34 cellular contexts compared by ENCODE assay signal in the genomic region with DNA sequence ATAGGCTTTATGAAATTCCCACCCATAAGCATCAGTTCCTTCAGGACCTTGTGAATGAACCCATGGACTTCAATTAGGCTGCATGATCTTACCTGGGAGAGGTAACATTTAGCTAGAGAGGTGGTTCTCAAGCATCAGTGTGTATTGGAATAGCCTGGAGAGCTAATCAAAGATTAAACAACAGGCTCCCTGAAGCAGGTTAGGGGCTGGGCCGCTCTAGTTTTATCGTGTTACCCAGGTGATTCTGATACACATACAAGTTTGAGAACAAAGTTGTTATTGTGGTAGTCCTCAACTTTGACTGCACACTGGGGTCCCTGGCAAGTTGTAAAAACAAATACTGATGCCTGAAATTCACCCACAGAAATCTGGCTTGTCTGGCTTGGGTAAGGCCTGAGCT. TPM values are rescaled to one million over a fixed set of nuclear protein-coding genes. Genes with fewer than 3 reads are reported as not detected.
"Had no signal": no experiment of that assay in that cellular context is flagged by ENCODE, and none has a peak within 500 bp of the region (broad histone marks: within the 10 kb centered on the region; RNA-seq: fewer than 3 reads in every experiment).

No MANE protein-coding gene starts in this region.

- H3K4me1 Mint-ChIP-seq: activated CD4-positive, alpha-beta T cell treated with anti-CD3 and anti-CD28 coated beads for 36 hours; activated naive CD4-positive, alpha-beta T cell treated with anti-CD3 and anti-CD28 coated beads, Interleukin-2, amount 50 U/mL, for 24 hours had no signal

- H3K4me1 ChIP-seq: adrenal gland, breast epithelium, colonic mucosa, esophagus squamous epithelium had no signal

- H3K27me3 ChIP-seq: adrenal gland, breast epithelium, cardiac muscle cell, colonic mucosa, esophagus squamous epithelium had no signal

- FAIRE-seq: endometrium, endothelial cell of umbilical vein, frontal cortex had no signal

- DNase-seq: activated CD4-positive, alpha-beta memory T cell treated with anti-CD3 and anti-CD28 coated beads for 36 hours; activated CD4-positive, alpha-beta T cell treated with anti-CD3 and anti-CD28 coated beads for 36 hours; activated CD4-positive, alpha-beta T cell treated with anti-CD3 and anti-CD28 coated beads, Interleukin-2, amount 10 ng/mL, durations not matched to agents 24 days and 14 days; activated CD4-positive, CD25-positive, alpha-beta regulatory T cell; activated CD4-positive, CD25-positive, alpha-beta regulatory T cell treated with anti-CD3 and anti-CD28 coated beads, Interleukin-2, amount 50 U/mL, for 72 hours; activated CD8-positive, alpha-beta memory T cell treated with anti-CD3 and anti-CD28 coated beads, Interleukin-2, amount 10 ng/mL, durations not matched to agents 7 days and 5 days; activated CD8-positive, alpha-beta memory T cell treated with anti-CD3 and anti-CD28 coated beads, Interleukin-2, amount 50 U/mL, for 4 hours; activated CD8-positive, alpha-beta T cell treated with anti-CD3 and anti-CD28 coated beads, Interleukin-2, amount 10 ng/mL, durations not matched to agents 7 days and 5 days; activated effector memory CD4-positive, alpha-beta T cell treated with anti-CD3 and anti-CD28 coated beads, Interleukin-2, amount 50 U/mL, for 16 hours; activated naive CD4-positive, alpha-beta T cell treated with anti-CD3 and anti-CD28 coated beads for 36 hours; activated naive CD8-positive, alpha-beta T cell treated with anti-CD3 and anti-CD28 coated beads for 36 hours; activated naive CD8-positive, alpha-beta T cell treated with anti-CD3 and anti-CD28 coated beads, Interleukin-2, amount 50 U/mL, for 24 hours; activated T-cell treated with anti-CD3 and anti-CD28 coated beads, Interleukin-2, amount 50 U/mL, for 1 hour; activated T-cell treated with anti-CD3 and anti-CD28 coated beads, Interleukin-2, amount 50 U/mL, for 48 hours; adrenal gland; amygdala; aorta; central memory CD4-positive, alpha-beta T cell; cerebellar nuclear complex; colonic mucosa; effector CD8-positive, alpha-beta T cell; esophagus squamous epithelium; head of caudate nucleus; T-helper 2 cell had no signal

- H3K36me3 ChIP-seq: adrenal gland, breast epithelium, cardiac muscle cell, colonic mucosa, esophagus squamous epithelium had no signal

- H3K27ac Mint-ChIP-seq: activated CD4-positive, alpha-beta memory T cell treated with anti-CD3 and anti-CD28 coated beads for 36 hours; activated CD4-positive, alpha-beta T cell treated with anti-CD3 and anti-CD28 coated beads for 36 hours; activated CD4-positive, alpha-beta T cell treated with anti-CD3 and anti-CD28 coated beads, Interleukin-2, amount 10 ng/mL, durations not matched to agents 24 days and 14 days; activated CD8-positive, alpha-beta memory T cell treated with anti-CD3 and anti-CD28 coated beads, Interleukin-2, amount 10 ng/mL, durations not matched to agents 7 days and 5 days; activated CD8-positive, alpha-beta T cell treated with anti-CD3 and anti-CD28 coated beads, Interleukin-2, amount 10 ng/mL, durations not matched to agents 7 days and 5 days; activated naive CD4-positive, alpha-beta T cell treated with anti-CD3 and anti-CD28 coated beads for 36 hours; activated naive CD4-positive, alpha-beta T cell treated with anti-CD3 and anti-CD28 coated beads, Interleukin-2, amount 50 U/mL, for 24 hours; activated naive CD8-positive, alpha-beta T cell treated with anti-CD3 and anti-CD28 coated beads for 36 hours; activated naive CD8-positive, alpha-beta T cell treated with anti-CD3 and anti-CD28 coated beads, Interleukin-2, amount 50 U/mL, for 24 hours; activated T-helper 1 cell treated with anti-CD3 and anti-CD28 coated beads, Interleukin-12 subunit alpha, Interleukin-12 subunit beta, Interleukin-2, Interleukin-4 antibody, amounts not matched to agents 30 ng/mL and 10 ng/mL and 1 ng/mL, durations not matched to agents 14 hours and 24 hours and 36 hours; activated T-helper 2 cell treated with anti-CD3 and anti-CD28 coated beads, Interferon-gamma antibody, Interleukin-2, Interleukin-4, amounts not matched to agents 10 μg/mL and 5 μg/mL and 100 μg/mL, durations not matched to agents 14 hours and 24 hours and 36 hours; brain had no signal

- H3K4me3 Mint-ChIP-seq: activated CD4-positive, alpha-beta memory T cell treated with anti-CD3 and anti-CD28 coated beads for 36 hours; activated CD4-positive, alpha-beta T cell treated with anti-CD3 and anti-CD28 coated beads for 36 hours; activated CD4-positive, alpha-beta T cell treated with anti-CD3 and anti-CD28 coated beads, Interleukin-2, amount 10 ng/mL, durations not matched to agents 24 days and 14 days; activated CD8-positive, alpha-beta memory T cell treated with anti-CD3 and anti-CD28 coated beads, Interleukin-2, amount 10 ng/mL, durations not matched to agents 7 days and 5 days; activated CD8-positive, alpha-beta T cell treated with anti-CD3 and anti-CD28 coated beads, Interleukin-2, amount 10 ng/mL, durations not matched to agents 7 days and 5 days; activated naive CD4-positive, alpha-beta T cell treated with anti-CD3 and anti-CD28 coated beads for 36 hours; activated naive CD4-positive, alpha-beta T cell treated with anti-CD3 and anti-CD28 coated beads, Interleukin-2, amount 50 U/mL, for 24 hours; activated naive CD8-positive, alpha-beta T cell treated with anti-CD3 and anti-CD28 coated beads for 36 hours; activated naive CD8-positive, alpha-beta T cell treated with anti-CD3 and anti-CD28 coated beads, Interleukin-2, amount 50 U/mL, for 24 hours; activated T-helper 1 cell treated with anti-CD3 and anti-CD28 coated beads, Interleukin-12 subunit alpha, Interleukin-12 subunit beta, Interleukin-2, Interleukin-4 antibody, amounts not matched to agents 30 ng/mL and 10 ng/mL and 1 ng/mL, durations not matched to agents 14 hours and 24 hours and 36 hours; brain had no signal

- H3K9me3 ChIP-seq: adrenal gland, breast epithelium, colonic mucosa, esophagus squamous epithelium had no signal

- H3K27me3 Mint-ChIP-seq: activated naive CD8-positive, alpha-beta T cell treated with anti-CD3 and anti-CD28 coated beads for 36 hours; activated naive CD8-positive, alpha-beta T cell treated with anti-CD3 and anti-CD28 coated beads, Interleukin-2, amount 50 U/mL, for 24 hours; brain had no signal

- H3K36me3 Mint-ChIP-seq: activated CD4-positive, alpha-beta memory T cell treated with anti-CD3 and anti-CD28 coated beads for 36 hours; activated CD8-positive, alpha-beta memory T cell treated with anti-CD3 and anti-CD28 coated beads, Interleukin-2, amount 10 ng/mL, durations not matched to agents 7 days and 5 days; activated naive CD4-positive, alpha-beta T cell treated with anti-CD3 and anti-CD28 coated beads, Interleukin-2, amount 50 U/mL, for 24 hours; activated naive CD8-positive, alpha-beta T cell treated with anti-CD3 and anti-CD28 coated beads for 36 hours; brain had no signal

- ATAC-seq: activated CD4-positive, alpha-beta T cell treated with anti-CD3 and anti-CD28 coated beads for 36 hours; activated CD8-positive, alpha-beta memory T cell treated with anti-CD3 and anti-CD28 coated beads, Interleukin-2, amount 10 ng/mL, durations not matched to agents 7 days and 5 days; activated CD8-positive, alpha-beta T cell treated with anti-CD3 and anti-CD28 coated beads, Interleukin-2, amount 10 ng/mL, durations not matched to agents 7 days and 5 days; activated naive CD8-positive, alpha-beta T cell treated with anti-CD3 and anti-CD28 coated beads, Interleukin-2, amount 50 U/mL, for 24 hours had no signal

- H3K4me3 ChIP-seq: adrenal gland, breast epithelium, cardiac muscle cell, colonic mucosa, esophagus squamous epithelium had no signal

- H3K9me3 Mint-ChIP-seq: activated CD4-positive, alpha-beta memory T cell treated with anti-CD3 and anti-CD28 coated beads for 36 hours; activated CD4-positive, alpha-beta T cell treated with anti-CD3 and anti-CD28 coated beads, Interleukin-2, amount 10 ng/mL, durations not matched to agents 24 days and 14 days; activated naive CD4-positive, alpha-beta T cell treated with anti-CD3 and anti-CD28 coated beads for 36 hours; activated naive CD4-positive, alpha-beta T cell treated with anti-CD3 and anti-CD28 coated beads, Interleukin-2, amount 50 U/mL, for 24 hours; activated naive CD8-positive, alpha-beta T cell treated with anti-CD3 and anti-CD28 coated beads for 36 hours; activated naive CD8-positive, alpha-beta T cell treated with anti-CD3 and anti-CD28 coated beads, Interleukin-2, amount 50 U/mL, for 24 hours; activated T-helper 1 cell treated with anti-CD3 and anti-CD28 coated beads, Interleukin-12 subunit alpha, Interleukin-12 subunit beta, Interleukin-2, Interleukin-4 antibody, amounts not matched to agents 30 ng/mL and 10 ng/mL and 1 ng/mL, durations not matched to agents 14 hours and 24 hours and 36 hours; activated T-helper 2 cell treated with anti-CD3 and anti-CD28 coated beads, Interferon-gamma antibody, Interleukin-2, Interleukin-4, amounts not matched to agents 10 μg/mL and 5 μg/mL and 100 μg/mL, durations not matched to agents 14 hours and 24 hours and 36 hours; brain had no signal

- H3K27ac ChIP-seq: adrenal gland, breast epithelium, cardiac muscle cell, colonic mucosa, epithelial cell of prostate, esophagus squamous epithelium had no signal

RNA-seq across cellular contexts. Expression of a gene that starts 31.2 kb away (rescaled TPM):
- total RNA-seq: breast epithelium had no signal
- polyA plus RNA-seq: endothelial cell of umbilical vein had no signal
